Comparison of ENCODE assay signal across 15 cellular contexts in the genomic region with DNA sequence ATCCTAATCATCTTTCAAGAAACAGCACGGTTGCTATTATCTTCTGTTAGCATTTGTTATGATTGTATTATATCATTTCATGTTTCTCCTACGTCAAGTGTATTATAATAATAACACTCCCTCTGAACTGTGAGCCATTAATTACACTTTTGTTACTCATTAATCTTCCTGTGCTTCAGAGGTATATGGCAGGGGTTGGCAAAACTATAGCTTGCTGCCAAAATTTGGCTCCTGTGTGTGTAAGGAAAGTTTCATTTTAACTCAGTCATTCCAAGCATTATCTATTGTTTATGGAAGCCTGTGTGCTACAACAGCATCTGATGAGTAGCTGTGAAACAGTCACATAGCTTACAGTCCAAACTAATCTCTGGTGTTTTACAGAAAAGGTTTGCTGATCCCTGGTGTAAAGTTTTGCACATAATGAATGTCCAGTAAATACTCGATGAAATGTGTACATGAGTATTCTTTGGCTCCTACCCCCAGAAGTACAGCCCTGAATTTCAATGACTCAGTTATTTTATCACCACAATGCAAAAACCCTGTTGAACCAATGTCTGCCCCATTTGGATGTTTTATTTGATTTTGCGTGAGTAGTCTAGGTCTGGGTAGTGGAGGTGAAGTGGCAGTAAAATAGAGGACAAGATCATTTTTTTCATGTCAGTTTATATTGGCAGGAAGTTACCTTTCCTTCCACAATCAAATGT.
"Had no signal": no experiment of that assay in that cellular context is flagged by ENCODE, and none has a peak within 500 bp of the region (broad histone marks: within the 10 kb centered on the region; RNA-seq: fewer than 3 reads in every experiment).

No MANE protein-coding gene starts in this region.

- H3K4me3 ChIP-seq: colonic mucosa, esophagus muscularis mucosa, testis, upper lobe of left lung had no signal

- H3K27me3 ChIP-seq: colonic mucosa, esophagus muscularis mucosa, foreskin keratinocyte, testis, upper lobe of left lung had no signal

- DNase-seq: activated CD4-positive, alpha-beta T cell treated with anti-CD3 and anti-CD28 coated beads for 1 hour; activated CD4-positive, alpha-beta T cell treated with anti-CD3 and anti-CD28 coated beads, Interleukin-2, amount 50 U/mL, for 4 hours; activated T-cell treated with anti-CD3 and anti-CD28 coated beads for 4 hours; amniotic stem cell; central memory CD4-positive, alpha-beta T cell; colonic mucosa; foreskin keratinocyte; occipital lobe; right cardiac atrium; stimulated activated naive CD8-positive, alpha-beta T cell treated with anti-CD3 and anti-CD28 coated beads, Interleukin-15, amount 100 ng/mL, for 72 hours; testis; upper lobe of left lung had no signal

- H3K4me1 ChIP-seq: colonic mucosa, foreskin keratinocyte, testis, upper lobe of left lung had no signal

- H3K9me3 ChIP-seq: colonic mucosa, esophagus muscularis mucosa, testis, upper lobe of left lung had no signal

- H3K36me3 ChIP-seq: colonic mucosa, esophagus muscularis mucosa, upper lobe of left lung had no signal

- ATAC-seq: foreskin keratinocyte; natural killer cell treated with Interleukin-12 subunit alpha and Interleukin-12 subunit beta and Interleukin-15 and Interleukin-18, amount 100 ng/mL, for 72 hours; right cardiac atrium; stimulated activated naive CD8-positive, alpha-beta T cell treated with anti-CD3 and anti-CD28 coated beads, Interleukin-15, amount 100 ng/mL, for 72 hours had no signal

- H3K27ac ChIP-seq: colonic mucosa, esophagus muscularis mucosa, foreskin keratinocyte, testis, upper lobe of left lung, VCaP had no signal
